In genomic region chr15:65532738-65533051, GRCh38 we compare ENCODE assay signal across 1 cellular context.
TF ChIP-seq lines count a peak whose summit lies in the region.

No MANE protein-coding gene starts in this region.

TF ChIP-seq in GM23338, 12 proteins besides CTCF, POLR2A, EP300 and RAD21 (continued from another document):
- TF ChIP-seq REST (IDR thresholded peaks at IDR 0.05; ENCODE audit: unreplicated experiment) (no peak), EZH2 (IDR thresholded peaks at IDR 0.05; ENCODE audit: low read depth, unreplicated experiment) (no peak)
TF ChIP-seq in GM23338: peak in this region for 0.
